In genomic region chr12:54587315-54587821, GRCh38 we compare ENCODE assay signal across 12 cellular contexts. TPM values are rescaled to one million over a fixed set of nuclear protein-coding genes. Genes with fewer than 3 reads are reported as not detected.
DNase-seq lines count a peak whose midpoint lies in the region; ATAC-seq and TF ChIP-seq lines count a peak whose summit lies in the region.
"Had no signal": no experiment of that assay in that cellular context is flagged by ENCODE, and none has a peak within 500 bp of the region (broad histone marks: within the 10 kb centered on the region; RNA-seq: fewer than 3 reads in every experiment).

No MANE protein-coding gene starts in this region.

- peaks cover 62% of the 10 kb centered on the region for H3K4me1 ChIP-seq in HUES6 (ENCODE audit: control insufficient read depth, insufficient read depth, low read length)
- peaks cover 12% of the 10 kb centered on the region; the same call in 1 of the 2 replicates for H3K4me1 ChIP-seq in iPS-20b (ENCODE audit: insufficient read depth, low read length)
- no peaks in the 10 kb centered on the region for H3K4me1 ChIP-seq in OCI-LY7 (ENCODE audit: insufficient read depth, low read length, poor library complexity, severe bottlenecking)

- no peaks in the 10 kb centered on the region for H3K36me3 ChIP-seq in HUES6 (ENCODE audit: control insufficient read depth, insufficient read depth, low read length)
- H3K36me3 ChIP-seq in iPS-20b (ENCODE audit: insufficient read depth, low read depth, low read length) = peaks cover 3% of the 10 kb centered on the region
- H3K36me3 ChIP-seq in OCI-LY7 (ENCODE audit: insufficient read depth, low read length) = no peaks in the 10 kb centered on the region

- H3K4me3 ChIP-seq in HUES6 (ENCODE audit: low read depth, low read length) (peak overlapping the region; percentile 80), iPS-20b (ENCODE audit: low read length) (peak overlapping the region; percentile 80), OCI-LY7 (ENCODE audit: low read depth, low read length, poor library complexity, severe bottlenecking) (no peak overlapping the region)

- H4K20me1 ChIP-seq in OCI-LY7 (ENCODE audit: insufficient read depth, low read length) = no peaks in the 10 kb centered on the region

- H3K27me3 ChIP-seq in HUES6 (ENCODE audit: control insufficient read depth, insufficient read depth, low read length) = peaks cover 55% of the 10 kb centered on the region
- peaks cover 60% of the 10 kb centered on the region for H3K27me3 ChIP-seq in iPS-20b (ENCODE audit: insufficient read depth, low read length)

- H3K4me2 ChIP-seq in OCI-LY7 (ENCODE audit: low read length) = no peak overlapping the region

- H3K79me2 ChIP-seq in OCI-LY7 (ENCODE audit: insufficient read depth, low read depth, low read length) = no peaks in the 10 kb centered on the region

- no peak overlapping the region for H3K27ac ChIP-seq in HUES6 (ENCODE audit: low read depth, low read length)
- no peak overlapping the region for H3K27ac ChIP-seq in iPS-20b (ENCODE audit: low read length)
- no peak overlapping the region for H3K27ac ChIP-seq in OCI-LY7 (ENCODE audit: low read depth, low read length, poor library complexity, severe bottlenecking)
- H3K27ac ChIP-seq: RWPE1 had no signal

- intact Hi-C loops in sciatic nerve (cut with DNase I) = no loop called here
- intact Hi-C loops in OCI-LY7 (cut with micrococcal nuclease; ENCODE audit: unreplicated experiment) = no loop called here

- H3K9ac ChIP-seq in HUES6 (ENCODE audit: low read length) (no peak overlapping the region), iPS-20b (ENCODE audit: low read depth, low read length) (peak overlapping the region; percentile 45)

- ATAC-seq in sciatic nerve (peak; percentile 60), GM21367 (IDR thresholded peaks at IDR 0.05; ENCODE audit: unreplicated experiment) (no peak)

- no peaks in the 10 kb centered on the region for H3K9me3 ChIP-seq in HUES6 (ENCODE audit: control insufficient read depth, insufficient read depth, low read depth, low read length)
- no peaks in the 10 kb centered on the region for H3K9me3 ChIP-seq in iPS-20b (ENCODE audit: insufficient read depth, low read depth, low read length)
- H3K9me3 ChIP-seq in OCI-LY7 (ENCODE audit: low read length) = no peaks in the 10 kb centered on the region

- POLR2A ChIA-PET in OCI-LY7 (lab: Charles Lee) = interaction anchor here (0.7 kb wide), 1 partner anchor 11 kb away, joined by 3 read pairs; no protein-coding TSS in a partner anchor

- no TSS peak for BruUV-seq in OCI-LY7 (replicated peaks; lab: Mats Ljungman, UMichigan)

- no peak overlapping the region for H2AFZ ChIP-seq in OCI-LY7 (ENCODE audit: low read length)

- TF ChIP-seq CTCF in OCI-LY7 (conservative IDR thresholded peaks at IDR 0.05; ENCODE audit: low read length) = no peak

- no peaks in the 10 kb centered on the region for H3K9me2 ChIP-seq in OCI-LY7 (ENCODE audit: insufficient read depth, low read length)

- DNase-seq in cerebellum (ENCODE audit: low spot score) = peak; percentile 79
- no peak for DNase-seq in sciatic nerve (ENCODE audit: low spot score)
- DNase-seq in NCI-H345 treated with DMSO at 0.1 percent for 48 hours (lab: John Stamatoyannopoulos, UW; ENCODE audit: unreplicated experiment) = no peak
- DNase-seq in OCI-LY7 (ENCODE audit: low spot score) = no peak
- no peak for DNase-seq in HCEC 1CT
- DNase-seq: COR-L47, NCI-H1930 had no signal

- CTCF ChIA-PET in OCI-LY7 (lab: Charles Lee; ENCODE audit: unreplicated experiment) = no interaction called here

RNA-seq across cellular contexts. Expression of gene PPP1R1A, which starts 1.1 kb away (rescaled TPM):
- total RNA-seq in cerebellum = 12.8 TPM
- 21.4 TPM for total RNA-seq in sciatic nerve
- total RNA-seq in OCI-LY7 (2014; rRNA removed; shearing (Covaris generic)) = not detected in 2 replicates
- not detected in 2 replicates for total RNA-seq in OCI-LY7 (2022)
- total RNA-seq: mononuclear cell had no signal

RNA-seq across cellular contexts. Expression of gene PDE1B, which starts 38.0 kb away (rescaled TPM):
- 31.1 TPM for total RNA-seq in cerebellum
- 4.5 TPM for total RNA-seq in sciatic nerve
- 7.1 and 9.7 TPM in 2 replicates for total RNA-seq in OCI-LY7 (2014; rRNA removed; shearing (Covaris generic))
- total RNA-seq in OCI-LY7 (2022) = 14.9 and 17.4 TPM in 2 replicates

RNA-seq across cellular contexts. Expression of gene LACRT, which starts 47.3 kb away (rescaled TPM):
- total RNA-seq in cerebellum (not detected), sciatic nerve (not detected), OCI-LY7 (2022) (not detected in 2 replicates)
- total RNA-seq in OCI-LY7 (2014; rRNA removed; shearing (Covaris generic)) = not detected in 2 replicates
- total RNA-seq: mononuclear cell had no signal

Comparison
In these comparisons a context has a peak if more than half of its experiments do, and no peak if none do; other contexts are left out.
1. RNA of gene PPP1R1A, which starts 1.1 kb away (total RNA-seq): 21.4 TPM in sciatic nerve (single experiment) and 12.8 TPM in cerebellum (single experiment); not detected in OCI-LY7; every median in the first group is over 10 times any median in the second.